Comparison of ENCODE assay signal across 33 cellular contexts in the genomic region with DNA sequence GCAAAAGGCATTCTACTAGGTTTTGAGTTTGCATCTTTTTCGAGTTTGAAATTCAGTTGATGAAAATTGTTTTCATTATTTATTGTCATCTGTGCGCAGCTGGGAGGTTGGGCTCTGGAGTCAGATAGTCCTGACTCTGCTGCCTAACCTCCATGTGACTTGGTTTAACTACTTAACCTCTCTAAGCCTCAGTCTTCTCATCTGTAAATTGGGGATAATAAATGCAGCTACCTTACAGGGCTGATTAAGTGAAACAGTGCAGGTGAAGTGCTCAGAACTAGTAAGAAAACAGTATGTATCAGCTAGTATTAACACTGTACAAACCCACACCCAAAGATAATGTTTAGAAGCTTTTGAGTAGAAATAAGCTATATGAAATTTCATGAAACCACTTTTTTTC.
"Had no signal": no experiment of that assay in that cellular context is flagged by ENCODE, and none has a peak within 500 bp of the region (broad histone marks: within the 10 kb centered on the region; RNA-seq: fewer than 3 reads in every experiment).

No MANE protein-coding gene starts in this region.

- H3K9me3 ChIP-seq: adrenal gland, ascending aorta, body of pancreas, breast epithelium had no signal

- H3K27ac ChIP-seq: adrenal gland, ascending aorta, body of pancreas, brain microvascular endothelial cell, breast epithelium, cardiac muscle cell had no signal

- ATAC-seq: activated naive CD4-positive, alpha-beta T cell treated with anti-CD3 and anti-CD28 coated beads, Interleukin-2, amount 50 U/mL, for 72 hours; activated naive CD8-positive, alpha-beta T cell treated with anti-CD3 and anti-CD28 coated beads, Interleukin-2, amount 50 U/mL, for 24 hours; activated T-cell treated with anti-CD3 and anti-CD28 coated beads, Interleukin-2, amount 50 U/mL, for 4 hours; activated T-cell treated with anti-CD3 and anti-CD28 coated beads, Interleukin-2, amount 50 U/mL, for 72 hours; activated T-helper 17 cell treated with anti-CD3 and anti-CD28 coated beads, Interleukin-2, amount 50 U/mL, for 72 hours; body of pancreas had no signal

- DNase-seq: activated effector memory CD4-positive, alpha-beta T cell treated with anti-CD3 and anti-CD28 coated beads, Interleukin-2, amount 50 U/mL, for 16 hours; activated effector memory CD4-positive, alpha-beta T cell treated with Interleukin-2 at 50 U/mL for 16 hours; activated gamma-delta T cell; activated gamma-delta T cell treated with Interleukin-2 at 50 U/mL for 16 hours; activated naive CD4-positive, alpha-beta T cell; activated naive CD4-positive, alpha-beta T cell treated with anti-CD3 and anti-CD28 coated beads for 36 hours; activated naive CD4-positive, alpha-beta T cell treated with anti-CD3 and anti-CD28 coated beads, Interleukin-2, amount 10 ng/mL, durations not matched to agents 7 days and 5 days; activated naive CD4-positive, alpha-beta T cell treated with anti-CD3 and anti-CD28 coated beads, Interleukin-2, amount 50 U/mL, for 16 hours; activated naive CD4-positive, alpha-beta T cell treated with Interleukin-2 at 50 U/mL for 16 hours; activated naive CD8-positive, alpha-beta T cell treated with anti-CD3 and anti-CD28 coated beads for 36 hours; activated naive CD8-positive, alpha-beta T cell treated with anti-CD3 and anti-CD28 coated beads, Interleukin-2, amount 10 ng/mL, durations not matched to agents 7 days and 5 days; activated naive CD8-positive, alpha-beta T cell treated with anti-CD3 and anti-CD28 coated beads, Interleukin-2, amount 50 U/mL, for 24 hours; activated T-cell treated with anti-CD3 and anti-CD28 coated beads, Interleukin-2, amount 50 U/mL, for 1 hour; activated T-cell treated with anti-CD3 and anti-CD28 coated beads, Interleukin-2, amount 50 U/mL, for 24 hours; activated T-cell treated with anti-CD3 and anti-CD28 coated beads, Interleukin-2, amount 50 U/mL, for 4 hours; activated T-cell treated with anti-CD3 and anti-CD28 coated beads, Interleukin-2, amount 50 U/mL, for 48 hours; activated T-cell treated with anti-CD3 and anti-CD28 coated beads, Interleukin-2, amount 50 U/mL, for 72 hours; adrenal gland; amniotic stem cell; anterior cingulate cortex; aorta; body of pancreas; brain microvascular endothelial cell; caudate nucleus; central memory CD4-positive, alpha-beta T cell; cerebellar nuclear complex had no signal

- H3K4me3 ChIP-seq: adrenal gland, ascending aorta, body of pancreas, breast epithelium, cardiac muscle cell had no signal

- H3K36me3 ChIP-seq: adrenal gland, ascending aorta, brain microvascular endothelial cell, breast epithelium, cardiac muscle cell had no signal

- H3K4me1 ChIP-seq: adrenal gland, ascending aorta, body of pancreas, breast epithelium had no signal

- H3K27me3 ChIP-seq: adrenal gland, ascending aorta, body of pancreas, brain microvascular endothelial cell, breast epithelium, cardiac muscle cell had no signal

- FAIRE-seq: astrocyte, bronchial epithelial cell had no signal
